In the genomic region with DNA sequence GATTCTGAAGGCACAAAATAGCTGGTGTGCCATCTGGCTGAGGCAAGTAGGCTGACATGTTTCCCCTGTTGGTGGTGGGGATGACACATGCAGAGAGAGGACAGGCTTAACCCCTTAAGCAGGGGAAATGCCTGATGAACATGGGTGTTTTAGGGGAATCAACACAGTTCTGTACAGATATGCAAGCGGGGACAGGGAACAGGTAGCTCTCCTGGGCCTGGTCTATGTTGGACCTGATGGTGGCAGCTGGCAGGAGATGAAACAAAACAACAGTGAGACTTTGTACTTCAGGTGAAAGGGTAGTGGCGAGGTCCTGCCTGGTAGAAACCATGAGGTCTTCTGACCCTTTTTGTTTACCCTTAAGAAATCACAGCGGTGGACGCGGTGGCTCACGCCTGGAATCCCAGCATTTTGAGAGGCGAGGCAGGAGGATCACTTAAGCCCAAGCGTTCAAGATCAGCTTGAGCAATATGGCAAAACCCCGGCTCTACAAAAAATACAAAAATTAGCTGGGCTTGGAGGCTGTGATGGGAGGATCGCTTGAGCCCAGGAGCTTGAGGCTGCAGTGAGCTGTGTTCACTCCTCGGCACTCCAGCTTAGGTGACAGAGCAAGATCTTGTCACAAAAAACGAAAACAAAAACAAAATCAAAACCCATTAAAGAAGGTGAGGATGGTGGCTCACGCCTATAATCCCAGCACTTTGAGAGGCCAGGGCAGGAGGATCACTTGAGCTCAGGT, we compare ENCODE assay signal across 19 cellular contexts. TPM values are rescaled to one million over a fixed set of nuclear protein-coding genes. Genes with fewer than 3 reads are reported as not detected.
"Had no signal": no experiment of that assay in that cellular context is flagged by ENCODE, and none has a peak within 500 bp of the region (broad histone marks: within the 10 kb centered on the region; RNA-seq: fewer than 3 reads in every experiment).

No MANE protein-coding gene starts in this region.

- H3K4me3 ChIP-seq: cardiac muscle cell, esophagus squamous epithelium, heart right ventricle, sigmoid colon, tibial nerve, vagina had no signal

- H3K4me1 ChIP-seq: esophagus squamous epithelium, heart right ventricle, sigmoid colon, tibial nerve, vagina had no signal

- H3K27ac ChIP-seq: cardiac muscle cell, esophagus squamous epithelium, heart right ventricle, sigmoid colon, tibial nerve, vagina had no signal

- H3K36me3 ChIP-seq: cardiac muscle cell, esophagus squamous epithelium, heart right ventricle, sigmoid colon, tibial nerve, vagina had no signal

- DNase-seq: activated CD4-positive, alpha-beta T cell treated with anti-CD3 and anti-CD28 coated beads, Interleukin-2, amount 50 U/mL, for 4 hours; amniotic stem cell; effector memory CD8-positive, alpha-beta T cell; esophagus squamous epithelium; heart right ventricle; left ventricle myocardium superior; mesenchymal stem cell; nephron progenitor cell; nucleus accumbens; sigmoid colon; stimulated activated naive B cell treated with anti-CD40 and anti-IgM and Interleukin-4, amounts not matched to agents 10 μg/mL and 1 μg/mL and 100 μg/mL, for 72 hours had no signal

- ATAC-seq: effector memory CD8-positive, alpha-beta T cell; heart right ventricle; left ventricle myocardium superior had no signal

- H3K9me3 ChIP-seq: esophagus squamous epithelium, sigmoid colon, vagina had no signal

RNA-seq across cellular contexts. Expression of a gene that starts 10.5 kb away (rescaled TPM):
- total RNA-seq: activated CD8-positive, alpha-beta memory T cell treated with anti-CD3 and anti-CD28 coated beads for 36 hours; cardiac muscle cell; dermis microvascular lymphatic vessel endothelial cell; esophagus squamous epithelium; heart right ventricle; kidney epithelial cell; left ventricle myocardium superior; sigmoid colon; subcutaneous adipose tissue; T-helper 2 cell treated with Interferon-gamma antibody and Interleukin-4, amounts not matched to agents 100 ng/mL and 5 ng/mL, for 36 hours; tibial nerve; vagina had no signal
- polyA plus RNA-seq: cardiac muscle cell, heart right ventricle, sigmoid colon had no signal

RNA-seq across cellular contexts. Expression of a gene that starts 57.9 kb away (rescaled TPM):
- total RNA-seq: cardiac muscle cell, dermis microvascular lymphatic vessel endothelial cell had no signal
- polyA plus RNA-seq: cardiac muscle cell had no signal
